In the genomic region with DNA sequence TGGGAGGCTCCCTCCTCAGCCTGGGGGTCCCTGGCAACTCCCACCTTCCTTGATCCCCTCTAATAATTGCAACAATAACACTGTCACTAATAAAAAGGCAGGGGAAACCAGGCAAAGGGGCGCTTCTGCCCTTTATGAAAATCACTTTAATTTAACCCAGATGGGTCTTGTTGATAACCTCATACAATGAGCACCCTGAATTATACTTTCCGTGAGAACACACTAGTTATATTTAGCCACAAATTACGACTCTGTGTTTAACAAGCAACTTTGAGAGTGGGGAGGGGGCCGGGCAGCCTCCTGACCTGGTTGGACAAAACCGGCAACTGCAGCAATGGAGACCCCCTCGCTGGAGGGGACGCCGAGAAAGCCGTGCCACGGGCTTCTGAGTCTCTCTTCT, we compare ENCODE assay signal across 14 cellular contexts. TPM values are rescaled to one million over a fixed set of nuclear protein-coding genes. Genes with fewer than 3 reads are reported as not detected.
DNase-seq lines count a peak whose midpoint lies in the region; TF ChIP-seq lines count a peak whose summit lies in the region.
"Had no signal": no experiment of that assay in that cellular context is flagged by ENCODE, and none has a peak within 500 bp of the region (broad histone marks: within the 10 kb centered on the region; RNA-seq: fewer than 3 reads in every experiment).

No MANE protein-coding gene starts in this region.

- H3K9me3 ChIP-seq in esophagus (ENCODE audit: control insufficient read depth in 2 of 2, insufficient read depth in 1 of 2, low read depth in 1 of 2, low read length in 1 of 2) (no peaks in the 10 kb centered on the region), neural cell (ENCODE audit: low read length) (no peaks in the 10 kb centered on the region)

- TF ChIP-seq EP300 in neural cell (conservative IDR thresholded peaks at IDR 0.05; ENCODE audit: poor library complexity, severe bottlenecking), result no peak

- H3K27ac ChIP-seq in esophagus (ENCODE audit: low read depth in 2 of 2, low read length in 1 of 2), result peak overlapping the region; percentile 45 to 51
- H3K27ac ChIP-seq in neural cell (ENCODE audit: low read length), result no peak overlapping the region
- H3K27ac ChIP-seq: SJSA1 had no signal

- H3K27me3 ChIP-seq in esophagus (ENCODE audit: control insufficient read depth in 1 of 2, insufficient read depth in 2 of 2, low read length in 2 of 2) (no peaks in the 10 kb centered on the region), neural cell (ENCODE audit: insufficient read depth, low read depth, low read length) (no peaks in the 10 kb centered on the region)

- H3K4me1 Mint-ChIP-seq in activated naive CD4-positive, alpha-beta T cell treated with anti-CD3 and anti-CD28 coated beads, Interleukin-2, amount 50 U/mL, for 24 hours, result peaks cover 7% of the 10 kb centered on the region
- peaks cover 41% of the 10 kb centered on the region for H3K4me1 Mint-ChIP-seq in type B pancreatic cell (ENCODE audit: unreplicated experiment)

- no peaks in the 10 kb centered on the region for H3K36me3 Mint-ChIP-seq in activated naive CD4-positive, alpha-beta T cell treated with anti-CD3 and anti-CD28 coated beads, Interleukin-2, amount 50 U/mL, for 24 hours
- H3K36me3 Mint-ChIP-seq in type B pancreatic cell, result peaks cover 4% of the 10 kb centered on the region
- H3K36me3 Mint-ChIP-seq: naive thymus-derived CD8-positive, alpha-beta T cell; stimulated activated naive B cell treated with anti-CD40 and anti-IgM and Interleukin-4, amounts not matched to agents 10 μg/mL and 1 μg/mL and 100 μg/mL, for 72 hours had no signal

- peak overlapping the region; percentile 94 for H3K9ac ChIP-seq in neural cell (ENCODE audit: low read length)

- 74 to 82% methylated on average over 10 of the region's 10 CpGs for WGBS in esophagus, 2 donors

- no peak for TF ChIP-seq RAD21 in neural cell (conservative IDR thresholded peaks at IDR 0.05)

- H3K4me3 ChIP-seq in esophagus (ENCODE audit: low read depth in 1 of 2, low read length in 2 of 2), result no peak overlapping the region
- peak overlapping the region; percentile 97 for H3K4me3 ChIP-seq in neural cell (ENCODE audit: low read length)
- H3K4me3 ChIP-seq: SJSA1 had no signal

- H3K4me2 ChIP-seq in neural cell (ENCODE audit: low read length), result no peak overlapping the region

- TF ChIP-seq CTCF in neural cell (IDR thresholded peaks at IDR 0.05; ENCODE audit: poor library complexity, severe bottlenecking) (no peak), type B pancreatic cell (conservative IDR thresholded peaks at IDR 0.05) (no peak)

- H3K4me3 Mint-ChIP-seq in activated naive CD4-positive, alpha-beta T cell treated with anti-CD3 and anti-CD28 coated beads, Interleukin-2, amount 50 U/mL, for 24 hours, result peak overlapping the region; percentile 11
- H3K4me3 Mint-ChIP-seq in type B pancreatic cell, result peak overlapping the region; percentile 80
- H3K4me3 Mint-ChIP-seq: stimulated activated naive B cell treated with anti-CD40 and anti-IgM and Interleukin-4, amounts not matched to agents 10 μg/mL and 1 μg/mL and 100 μg/mL, for 72 hours had no signal

- no peaks in the 10 kb centered on the region for H3K9me3 Mint-ChIP-seq in activated naive CD4-positive, alpha-beta T cell treated with anti-CD3 and anti-CD28 coated beads, Interleukin-2, amount 50 U/mL, for 24 hours
- H3K9me3 Mint-ChIP-seq in type B pancreatic cell, result no peaks in the 10 kb centered on the region
- H3K9me3 Mint-ChIP-seq: naive thymus-derived CD8-positive, alpha-beta T cell; stimulated activated naive B cell treated with anti-CD40 and anti-IgM and Interleukin-4, amounts not matched to agents 10 μg/mL and 1 μg/mL and 100 μg/mL, for 72 hours had no signal

- no peaks in the 10 kb centered on the region for H3K9me2 ChIP-seq in neural cell (ENCODE audit: insufficient read depth, low read length)

- peaks cover 5% of the 10 kb centered on the region for H4K20me1 ChIP-seq in neural cell (ENCODE audit: insufficient read depth)

- H3K27ac Mint-ChIP-seq in activated naive CD4-positive, alpha-beta T cell treated with anti-CD3 and anti-CD28 coated beads, Interleukin-2, amount 50 U/mL, for 24 hours, result no peak overlapping the region
- peak overlapping the region; percentile 87 for H3K27ac Mint-ChIP-seq in type B pancreatic cell
- H3K27ac Mint-ChIP-seq: naive thymus-derived CD8-positive, alpha-beta T cell; stimulated activated naive B cell treated with anti-CD40 and anti-IgM and Interleukin-4, amounts not matched to agents 10 μg/mL and 1 μg/mL and 100 μg/mL, for 72 hours had no signal

- H3F3A ChIP-seq in neural cell (ENCODE audit: insufficient read depth, low read length, poor library complexity, severe bottlenecking), result no peaks in the 10 kb centered on the region

- H3K27me3 Mint-ChIP-seq in activated naive CD4-positive, alpha-beta T cell treated with anti-CD3 and anti-CD28 coated beads, Interleukin-2, amount 50 U/mL, for 24 hours, result peaks cover 35% of the 10 kb centered on the region
- peaks cover 2% of the 10 kb centered on the region for H3K27me3 Mint-ChIP-seq in type B pancreatic cell

- H3K79me2 ChIP-seq in neural cell (replicated peaks; ENCODE audit: insufficient read depth, low read length), result peaks cover 72% of the 10 kb centered on the region

- no peak for DNase-seq in activated naive CD4-positive, alpha-beta T cell treated with anti-CD3 and anti-CD28 coated beads, Interleukin-2, amount 50 U/mL, for 16 hours
- DNase-seq in type B pancreatic cell (ENCODE audit: extremely low spot score, unreplicated experiment) (no peak), germinal center (ENCODE audit: low spot score) (no peak), occipital lobe (lab: John Stamatoyannopoulos, UW) (no peak)
- DNase-seq in NK-92 treated with Interleukin-12 subunit alpha and Interleukin-12 subunit beta, amount 100 ng/mL, for 24 hours (lab: John Stamatoyannopoulos, UW), result no peak
- DNase-seq: 8988T; activated CD4-positive, CD25-positive, alpha-beta regulatory T cell; naive thymus-derived CD8-positive, alpha-beta T cell; NCI-H1105 treated with DMSO at 0.1 percent for 48 hours; stimulated activated naive B cell treated with anti-CD40 and anti-IgM and Interleukin-4, amounts not matched to agents 10 μg/mL and 1 μg/mL and 100 μg/mL, for 72 hours had no signal

- H3K36me3 ChIP-seq in esophagus (ENCODE audit: control insufficient read depth in 2 of 2, insufficient read depth in 2 of 2, low read length in 1 of 2), result peaks cover 0 to 3% of the 10 kb centered on the region in 2 donors
- H3K36me3 ChIP-seq in neural cell (ENCODE audit: insufficient read depth, low read length), result no peaks in the 10 kb centered on the region

- no peak overlapping the region for H2AFZ ChIP-seq in neural cell (ENCODE audit: low read depth, low read length)

- peaks cover 6 to 34% of the 10 kb centered on the region in 2 donors for H3K4me1 ChIP-seq in esophagus (ENCODE audit: control insufficient read depth in 2 of 2, insufficient read depth in 2 of 2, low read length in 1 of 2)

TF ChIP-seq in neural cell, 6 proteins besides CTCF, POLR2A, EP300 and RAD21:
- TF ChIP-seq SMC3 (conservative IDR thresholded peaks at IDR 0.05; ENCODE audit: poor library complexity) (no peak), TAF1 (IDR thresholded peaks at IDR 0.05; ENCODE audit: low read depth) (no peak), MXI1 (conservative IDR thresholded peaks at IDR 0.05; ENCODE audit: poor library complexity, severe bottlenecking) (no peak), POLR2AphosphoS5 (IDR thresholded peaks at IDR 0.05) (no peak), EZH2 (IDR thresholded peaks at IDR 0.05; ENCODE audit: borderline replicate concordance, insufficient read depth, low read length, poor library complexity, severe bottlenecking) (no peak)
- TF ChIP-seq, protein P1, sequence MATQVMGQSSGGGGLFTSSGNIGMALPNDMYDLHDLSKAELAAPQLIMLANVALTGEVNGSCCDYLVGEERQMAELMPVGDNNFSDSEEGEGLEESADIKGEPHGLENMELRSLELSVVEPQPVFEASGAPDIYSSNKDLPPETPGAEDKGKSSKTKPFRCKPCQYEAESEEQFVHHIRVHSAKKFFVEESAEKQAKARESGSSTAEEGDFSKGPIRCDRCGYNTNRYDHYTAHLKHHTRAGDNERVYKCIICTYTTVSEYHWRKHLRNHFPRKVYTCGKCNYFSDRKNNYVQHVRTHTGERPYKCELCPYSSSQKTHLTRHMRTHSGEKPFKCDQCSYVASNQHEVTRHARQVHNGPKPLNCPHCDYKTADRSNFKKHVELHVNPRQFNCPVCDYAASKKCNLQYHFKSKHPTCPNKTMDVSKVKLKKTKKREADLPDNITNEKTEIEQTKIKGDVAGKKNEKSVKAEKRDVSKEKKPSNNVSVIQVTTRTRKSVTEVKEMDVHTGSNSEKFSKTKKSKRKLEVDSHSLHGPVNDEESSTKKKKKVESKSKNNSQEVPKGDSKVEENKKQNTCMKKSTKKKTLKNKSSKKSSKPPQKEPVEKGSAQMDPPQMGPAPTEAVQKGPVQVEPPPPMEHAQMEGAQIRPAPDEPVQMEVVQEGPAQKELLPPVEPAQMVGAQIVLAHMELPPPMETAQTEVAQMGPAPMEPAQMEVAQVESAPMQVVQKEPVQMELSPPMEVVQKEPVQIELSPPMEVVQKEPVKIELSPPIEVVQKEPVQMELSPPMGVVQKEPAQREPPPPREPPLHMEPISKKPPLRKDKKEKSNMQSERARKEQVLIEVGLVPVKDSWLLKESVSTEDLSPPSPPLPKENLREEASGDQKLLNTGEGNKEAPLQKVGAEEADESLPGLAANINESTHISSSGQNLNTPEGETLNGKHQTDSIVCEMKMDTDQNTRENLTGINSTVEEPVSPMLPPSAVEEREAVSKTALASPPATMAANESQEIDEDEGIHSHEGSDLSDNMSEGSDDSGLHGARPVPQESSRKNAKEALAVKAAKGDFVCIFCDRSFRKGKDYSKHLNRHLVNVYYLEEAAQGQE (IDR thresholded peaks at IDR 0.05; ENCODE audit: borderline replicate concordance), result no peak
TF ChIP-seq in neural cell: peak in this region for 0.

RNA-seq across cellular contexts. Expression of a gene that starts 5.7 kb away (rescaled TPM):
- 1 to 10 TPM; 3.0 to 9.1 TPM for polyA plus RNA-seq in esophagus
- polyA plus RNA-seq in neural cell, result 12.4 and 14.2 TPM in 2 replicates
- polyA minus RNA-seq in neural cell, result 20.7 and 24.9 TPM in 2 replicates
- 23.0 and 74.3 TPM in 2 replicates for total RNA-seq in type B pancreatic cell (ENCODE audit: low replicate concordance)
- total RNA-seq in occipital lobe, result 7.6 TPM
- total RNA-seq: naive thymus-derived CD8-positive, alpha-beta T cell had no signal
- polyA plus RNA-seq: naive thymus-derived CD8-positive, alpha-beta T cell had no signal
